In genomic region chr10:71542476-71542875, GRCh38 we compare ENCODE assay signal across 19 cellular contexts.
DNase-seq lines count a peak whose midpoint lies in the region; ATAC-seq and TF ChIP-seq lines count a peak whose summit lies in the region.
"Had no signal": no experiment of that assay in that cellular context is flagged by ENCODE, and none has a peak within 500 bp of the region (broad histone marks: within the 10 kb centered on the region; RNA-seq: fewer than 3 reads in every experiment).

No MANE protein-coding gene starts in this region.

- no peak overlapping the region for H3K4me2 ChIP-seq in SK-N-SH
- H3K4me2 ChIP-seq: KMS-11 had no signal

- peaks cover 0 to 29% of the 10 kb centered on the region in 2 experiments; a peak in 1 of 4 replicates for H3K4me1 ChIP-seq in SK-N-SH (ENCODE audit: control insufficient read depth in 1 of 2, insufficient read depth in 2 of 2, low read depth in 1 of 2, low read length in 1 of 2)
- H3K4me1 ChIP-seq: SJSA1 had no signal

- H3K9me2 ChIP-seq in SK-N-SH = no peaks in the 10 kb centered on the region

- no peak for ATAC-seq in SK-N-SH treated with all-trans-retinoic acid at 6 μM for 48 hours

- POLR2A ChIA-PET in SK-N-SH (lab: Yijun Ruan, JAX) = no interaction called here

- no peaks in the 10 kb centered on the region for H3F3A ChIP-seq in SK-N-SH (replicated peaks; ENCODE audit: insufficient read depth)

- no peak overlapping the region for H2AFZ ChIP-seq in SK-N-SH (ENCODE audit: low read depth)

- H4K20me1 ChIP-seq in SK-N-SH (ENCODE audit: insufficient read depth) = no peaks in the 10 kb centered on the region

- 52% methylated on average over 4 of the region's 7 CpGs for WGBS in SK-N-SH (ENCODE audit: low lambda C conversion rate)

- peak; percentile 66 for DNase-seq in SK-N-SH
- peak; percentile 58 for DNase-seq in cerebellar cortex (ENCODE audit: low spot score)
- DNase-seq in islet precursor cell = peak; percentile 85
- no peak for DNase-seq in DMS79 treated with DMSO at 0.1 percent for 48 hours (lab: John Stamatoyannopoulos, UW)
- DNase-seq in AG20443 (ENCODE audit: low spot score) = no peak
- no peak for DNase-seq in NCI-H345 (lab: John Stamatoyannopoulos, UW)
- no peak for DNase-seq in putamen (ENCODE audit: low spot score)
- DNase-seq: CD8-positive, alpha-beta memory T cell; DMS53; H9; MV-4-11; NCI-H187 treated with DMSO at 0.1 percent for 48 hours; NCI-H226; NCI-H524 treated with DMSO at 0.1 percent for 48 hours; SW 1271 had no signal

- no peak overlapping the region for H3K9ac ChIP-seq in SK-N-SH
- H3K9ac ChIP-seq: KMS-11 had no signal

- TF ChIP-seq EP300 in SK-N-SH (IDR thresholded peaks at IDR 0.05; ENCODE audit: borderline replicate concordance in 1 of 2, low read depth in 1 of 2, low read length in 1 of 2) = no peak

- no peak overlapping the region; a peak in 1 of 4 replicates for H3K27ac ChIP-seq in SK-N-SH (ENCODE audit: low read depth in 2 of 2, low read length in 1 of 2)
- H3K27ac ChIP-seq: 22Rv1, KMS-11, SJSA1 had no signal

- TF ChIP-seq RAD21 in SK-N-SH (IDR thresholded peaks at IDR 0.05; ENCODE audit: low read length) = no peak

- CTCF ChIA-PET in SK-N-SH (lab: Yijun Ruan, JAX) = interaction anchor here (1.0 kb wide), 1 partner anchor 25 kb away, joined by 3 read pairs; no protein-coding TSS in a partner anchor

- H3K79me2 ChIP-seq in SK-N-SH (ENCODE audit: insufficient read depth) = no peaks in the 10 kb centered on the region

- no peak overlapping the region for H3K4me3 ChIP-seq in SK-N-SH (ENCODE audit: low read depth in 2 of 2, low read length in 1 of 2)
- H3K4me3 ChIP-seq: SJSA1 had no signal

- H3K9me3 ChIP-seq in SK-N-SH = no peaks in the 10 kb centered on the region
- H3K9me3 ChIP-seq: SJSA1 had no signal

- no peaks in the 10 kb centered on the region for H3K36me3 ChIP-seq in SK-N-SH (replicated peaks in 1 of 2; ENCODE audit: control insufficient read depth in 1 of 2, insufficient read depth in 2 of 2, low read length in 1 of 2)
- H3K36me3 ChIP-seq: SJSA1 had no signal

- H3K27me3 ChIP-seq in SK-N-SH (ENCODE audit: insufficient read depth) = peaks cover 63% of the 10 kb centered on the region

- no peak for TF ChIP-seq CTCF in SK-N-SH (IDR thresholded peaks at IDR 0.05)

TF ChIP-seq in SK-N-SH, 30 proteins besides CTCF, POLR2A, EP300 and RAD21:
- TF ChIP-seq TAF1 (IDR thresholded peaks at IDR 0.05; ENCODE audit: borderline replicate concordance, low read depth, low read length) = no peak
- TF ChIP-seq JUND (IDR thresholded peaks at IDR 0.05) = no peak
- peak; percentile 58; the same call in 1 of the 2 replicates for TF ChIP-seq GATA2 (CRISPR knock-in tag; IDR thresholded peaks at IDR 0.05)
- no peak for TF ChIP-seq ELF1 (IDR thresholded peaks at IDR 0.05)
- no peak for TF ChIP-seq RCOR1 (IDR thresholded peaks at IDR 0.05; ENCODE audit: low read length)

TF ChIP-seq in SK-N-SH treated with all-trans-retinoic acid at 6 μM for 48 hours, 23 proteins besides CTCF, POLR2A, EP300 and RAD21:
- TF ChIP-seq TCF4 (CRISPR knock-in tag; IDR thresholded peaks at IDR 0.05; ENCODE audit: borderline replicate concordance) = no peak
- no peak for TF ChIP-seq RARB (CRISPR knock-in tag; IDR thresholded peaks at IDR 0.05)
- TF ChIP-seq TOX (CRISPR knock-in tag; IDR thresholded peaks at IDR 0.05; ENCODE audit: borderline replicate concordance) = no peak
- TF ChIP-seq ARNTL (CRISPR knock-in tag; IDR thresholded peaks at IDR 0.05; ENCODE audit: borderline replicate concordance, low read depth) = no peak
- TF ChIP-seq PPARA (CRISPR knock-in tag; IDR thresholded peaks at IDR 0.05; ENCODE audit: borderline replicate concordance) = no peak
- TF ChIP-seq ZNF70 (CRISPR knock-in tag; IDR thresholded peaks at IDR 0.05) = no peak
- TF ChIP-seq CSDC2 (CRISPR knock-in tag; IDR thresholded peaks at IDR 0.05) = no peak
- TF ChIP-seq ZNF565 (CRISPR knock-in tag; conservative IDR thresholded peaks at IDR 0.05; ENCODE audit: low read depth) = no peak
- no peak for TF ChIP-seq CREB5 (CRISPR knock-in tag; IDR thresholded peaks at IDR 0.05; ENCODE audit: low read depth)
- no peak for TF ChIP-seq PATZ1 (CRISPR knock-in tag; IDR thresholded peaks at IDR 0.05; ENCODE audit: borderline replicate concordance)
- no peak for TF ChIP-seq POU6F1 (CRISPR knock-in tag; IDR thresholded peaks at IDR 0.05; ENCODE audit: borderline replicate concordance, low read depth)
- TF ChIP-seq ZNF8 (CRISPR knock-in tag; IDR thresholded peaks at IDR 0.05) = no peak
- TF ChIP-seq ZFP30 (CRISPR knock-in tag; IDR thresholded peaks at IDR 0.05) = no peak

Comparison
In these comparisons a context has a peak if more than half of its experiments do, and no peak if none do; other contexts are left out.
1. DNase-seq: peak in SK-N-SH (single experiment), cerebellar cortex (single experiment) and islet precursor cell (single experiment); none in DMS79 treated with DMSO at 0.1 percent for 48 hours (single experiment), AG20443 (single experiment), NCI-H345 (single experiment) and putamen (single experiment).